14 cellular contexts compared by ENCODE assay signal in genomic region chr12:122506393-122506938, GRCh38. TPM values are rescaled to one million over a fixed set of nuclear protein-coding genes. Genes with fewer than 3 reads are reported as not detected.
DNase-seq lines count a peak whose midpoint lies in the region; ATAC-seq and TF ChIP-seq lines count a peak whose summit lies in the region.
"Had no signal": no experiment of that assay in that cellular context is flagged by ENCODE, and none has a peak within 500 bp of the region (broad histone marks: within the 10 kb centered on the region; RNA-seq: fewer than 3 reads in every experiment).

No MANE protein-coding gene starts in this region.

- no peaks in the 10 kb centered on the region for H3K27me3 ChIP-seq in CD8-positive, alpha-beta T cell (ENCODE audit: insufficient read depth, low read length)
- H3K27me3 ChIP-seq in SJCRH30: no peaks in the 10 kb centered on the region

- no peak for DNase-seq in activated T-cell treated with anti-CD3 and anti-CD28 coated beads, Interleukin-2, amount 50 U/mL, for 72 hours
- DNase-seq in activated T-cell treated with anti-CD3 and anti-CD28 coated beads for 4 hours (no peak), endothelial cell (ENCODE audit: low spot score) (no peak), SJCRH30 (no peak), mesenteric fat pad (ENCODE audit: low spot score) (no peak)
- DNase-seq in activated CD8-positive, alpha-beta T cell treated with anti-CD3 and anti-CD28 coated beads, Interleukin-2, amount 10 ng/mL, durations not matched to agents 7 days and 5 days: no peak
- no peak for DNase-seq in CD8-positive, alpha-beta T cell
- DNase-seq: AML-193, Kasumi-1, NCI-H1930, NCI-H2171 treated with DMSO at 0.1 percent for 48 hours, NCI-H82 had no signal

- peak overlapping the region; percentile 10 for H3K27ac Mint-ChIP-seq in activated T-cell treated with anti-CD3 and anti-CD28 coated beads, Interleukin-2, amount 50 U/mL, for 72 hours
- peak overlapping the region; percentile 39 for H3K27ac Mint-ChIP-seq in activated CD8-positive, alpha-beta T cell treated with anti-CD3 and anti-CD28 coated beads, Interleukin-2, amount 10 ng/mL, durations not matched to agents 7 days and 5 days
- H3K27ac Mint-ChIP-seq in endothelial cell (ENCODE audit: unreplicated experiment): peak overlapping the region; percentile 59
- no peak overlapping the region for H3K27ac Mint-ChIP-seq in CD8-positive, alpha-beta T cell

- CTCF ChIA-PET in HEK293 (lab: Yijun Ruan, JAX): no interaction called here
- CTCF ChIA-PET in activated CD8-positive, alpha-beta T cell treated with anti-CD3 and anti-CD28 coated beads, Interleukin-2, amount 10 ng/mL, durations not matched to agents 7 days and 5 days (lab: Charles Lee): interaction anchor here (1.5 kb wide), 1 partner anchor 106 kb away, joined by 8 read pairs; no protein-coding TSS in a partner anchor
- CTCF ChIA-PET in CD8-positive, alpha-beta T cell (lab: Charles Lee): interaction anchor here (1.4 to 1.7 kb wide), 2 partner anchors 15 to 106 kb away, joined by 3 read pairs; no protein-coding TSS in a partner anchor

- no peaks in the 10 kb centered on the region for H3K9me3 Mint-ChIP-seq in activated T-cell treated with anti-CD3 and anti-CD28 coated beads, Interleukin-2, amount 50 U/mL, for 72 hours
- no peaks in the 10 kb centered on the region for H3K9me3 Mint-ChIP-seq in activated CD8-positive, alpha-beta T cell treated with anti-CD3 and anti-CD28 coated beads, Interleukin-2, amount 10 ng/mL, durations not matched to agents 7 days and 5 days (ENCODE audit: insufficient read depth)
- no peaks in the 10 kb centered on the region for H3K9me3 Mint-ChIP-seq in endothelial cell (ENCODE audit: unreplicated experiment)
- no peaks in the 10 kb centered on the region for H3K9me3 Mint-ChIP-seq in CD8-positive, alpha-beta T cell

- H3K4me3 ChIP-seq in HEK293 (ENCODE audit: low read depth, low read length) (no peak overlapping the region), SJCRH30 (no peak overlapping the region)
- no peak overlapping the region for H3K4me3 ChIP-seq in CD8-positive, alpha-beta T cell (ENCODE audit: low read depth, low read length)

- no peak overlapping the region for H3K27ac ChIP-seq in HEK293 (ENCODE audit: extremely low read depth, low read depth, low read length)
- no peak overlapping the region for H3K27ac ChIP-seq in CD8-positive, alpha-beta T cell (ENCODE audit: low read depth, low read length)
- no peak overlapping the region for H3K27ac ChIP-seq in SJCRH30

- H3K36me3 ChIP-seq in HEK293 (ENCODE audit: control insufficient read depth in 2 of 2, insufficient read depth in 1 of 2, low read length in 2 of 2) (peaks cover 72 to 81% of the 10 kb centered on the region in 2 experiments), SJCRH30 (peaks cover 82% of the 10 kb centered on the region)
- peaks cover 61% of the 10 kb centered on the region for H3K36me3 ChIP-seq in CD8-positive, alpha-beta T cell (ENCODE audit: insufficient read depth, low read length)

- peaks cover 9 to 51% of the 10 kb centered on the region in 2 donors for H3K36me3 Mint-ChIP-seq in activated T-cell treated with anti-CD3 and anti-CD28 coated beads, Interleukin-2, amount 50 U/mL, for 72 hours (ENCODE audit: insufficient read depth in 2 of 2)
- H3K36me3 Mint-ChIP-seq in activated CD8-positive, alpha-beta T cell treated with anti-CD3 and anti-CD28 coated beads, Interleukin-2, amount 10 ng/mL, durations not matched to agents 7 days and 5 days (ENCODE audit: low read depth): peaks cover 79% of the 10 kb centered on the region
- H3K36me3 Mint-ChIP-seq in endothelial cell (ENCODE audit: low read depth, unreplicated experiment): peaks cover 38% of the 10 kb centered on the region
- peaks cover 81% of the 10 kb centered on the region for H3K36me3 Mint-ChIP-seq in CD8-positive, alpha-beta T cell

- intact Hi-C loops in CD8-positive, alpha-beta T cell (cut with DNase I, micrococcal nuclease): loop anchor here in 1 of 2 experiments (10.0 kb wide), 1 partner anchor 948 kb away; the partner anchor contains the start of gene SNRNP35

- H3K9me3 ChIP-seq in HEK293 (ENCODE audit: control insufficient read depth, insufficient read depth, low read depth, low read length) (no peaks in the 10 kb centered on the region), SJCRH30 (replicated peaks) (no peaks in the 10 kb centered on the region)
- H3K9me3 ChIP-seq in CD8-positive, alpha-beta T cell (ENCODE audit: low read length): no peaks in the 10 kb centered on the region

- H3K27me3 Mint-ChIP-seq in activated T-cell treated with anti-CD3 and anti-CD28 coated beads, Interleukin-2, amount 50 U/mL, for 72 hours (ENCODE audit: low read depth): no peaks in the 10 kb centered on the region
- no peaks in the 10 kb centered on the region for H3K27me3 Mint-ChIP-seq in activated CD8-positive, alpha-beta T cell treated with anti-CD3 and anti-CD28 coated beads, Interleukin-2, amount 10 ng/mL, durations not matched to agents 7 days and 5 days (ENCODE audit: low read depth)
- H3K27me3 Mint-ChIP-seq in endothelial cell (ENCODE audit: unreplicated experiment): peaks cover 2% of the 10 kb centered on the region
- no peaks in the 10 kb centered on the region for H3K27me3 Mint-ChIP-seq in CD8-positive, alpha-beta T cell (ENCODE audit: low read depth)

- no peak overlapping the region for H3K4me3 Mint-ChIP-seq in activated T-cell treated with anti-CD3 and anti-CD28 coated beads, Interleukin-2, amount 50 U/mL, for 72 hours
- no peak overlapping the region for H3K4me3 Mint-ChIP-seq in activated CD8-positive, alpha-beta T cell treated with anti-CD3 and anti-CD28 coated beads, Interleukin-2, amount 10 ng/mL, durations not matched to agents 7 days and 5 days
- H3K4me3 Mint-ChIP-seq in endothelial cell (ENCODE audit: unreplicated experiment): peak overlapping the region; percentile 48
- no peak overlapping the region for H3K4me3 Mint-ChIP-seq in CD8-positive, alpha-beta T cell

- ATAC-seq in activated T-cell treated with anti-CD3 and anti-CD28 coated beads, Interleukin-2, amount 50 U/mL, for 72 hours (replicated peaks in 1 of 2): no peak
- no peak for ATAC-seq in activated CD8-positive, alpha-beta T cell treated with anti-CD3 and anti-CD28 coated beads, Interleukin-2, amount 10 ng/mL, durations not matched to agents 7 days and 5 days
- no peak for ATAC-seq in CD8-positive, alpha-beta T cell
- ATAC-seq: Right ventricle myocardium inferior had no signal

- TF ChIP-seq CTCF in HEK293 (tag by site-specific recombination; IDR thresholded peaks at IDR 0.05) (no peak), endothelial cell (IDR thresholded peaks at IDR 0.05; ENCODE audit: unreplicated experiment) (no peak)
- TF ChIP-seq CTCF in CD8-positive, alpha-beta T cell (IDR thresholded peaks at IDR 0.05): no peak

- peaks cover 14% of the 10 kb centered on the region for H3K4me1 Mint-ChIP-seq in activated T-cell treated with anti-CD3 and anti-CD28 coated beads, Interleukin-2, amount 50 U/mL, for 72 hours (ENCODE audit: low read depth)
- H3K4me1 Mint-ChIP-seq in activated CD8-positive, alpha-beta T cell treated with anti-CD3 and anti-CD28 coated beads, Interleukin-2, amount 10 ng/mL, durations not matched to agents 7 days and 5 days (ENCODE audit: low read depth): peaks cover 11% of the 10 kb centered on the region
- peaks cover 5% of the 10 kb centered on the region for H3K4me1 Mint-ChIP-seq in endothelial cell (ENCODE audit: unreplicated experiment)
- H3K4me1 Mint-ChIP-seq in CD8-positive, alpha-beta T cell (ENCODE audit: low read depth): peaks cover 8% of the 10 kb centered on the region

- H3K4me1 ChIP-seq in HEK293 (ENCODE audit: control insufficient read depth, insufficient read depth, low read length) (no peaks in the 10 kb centered on the region), SJCRH30 (no peaks in the 10 kb centered on the region)
- H3K4me1 ChIP-seq in CD8-positive, alpha-beta T cell (ENCODE audit: insufficient read depth, low read length): peaks cover 3% of the 10 kb centered on the region

- POLR2A ChIA-PET in HEK293 (lab: Yijun Ruan, JAX): no interaction called here
- POLR2A ChIA-PET in activated CD8-positive, alpha-beta T cell treated with anti-CD3 and anti-CD28 coated beads, Interleukin-2, amount 10 ng/mL, durations not matched to agents 7 days and 5 days (lab: Charles Lee): interaction anchor here (1.8 kb wide), 1 partner anchor 20 kb away, joined by 11 read pairs; the partner anchor contains the start of genes KNTC1 and RSRC2
- POLR2A ChIA-PET in CD8-positive, alpha-beta T cell (lab: Charles Lee): no interaction called here

RNA-seq across cellular contexts. Expression of gene ZCCHC8, which starts 5.7 kb away (rescaled TPM):
- total RNA-seq in activated T-cell treated with anti-CD3 and anti-CD28 coated beads, Interleukin-2, amount 50 U/mL, for 72 hours: 10 to 100 TPM; 50.7 to 53.9 TPM
- total RNA-seq in activated CD8-positive, alpha-beta T cell treated with anti-CD3 and anti-CD28 coated beads, Interleukin-2, amount 10 ng/mL, durations not matched to agents 7 days and 5 days: 10 to 100 TPM; 41.3 to 45.3 TPM
- total RNA-seq in endothelial cell (ENCODE audit: unreplicated experiment) (18.6 TPM), mesenteric fat pad (14.9 TPM)
- total RNA-seq in CD8-positive, alpha-beta T cell: 10 to 100 TPM; 53.4 to 55.6 TPM
- 20.3 and 25.2 TPM in 2 replicates for total RNA-seq in SJCRH30 (2014; rRNA removed; shearing (Covaris generic))

RNA-seq across cellular contexts. Expression of gene RSRC2, which starts 20.3 kb away (rescaled TPM):
- 100 to 1,000 TPM in 1 of 2 donors, 10 to 100 TPM in 1; 98.0 to 108 TPM for total RNA-seq in activated T-cell treated with anti-CD3 and anti-CD28 coated beads, Interleukin-2, amount 50 U/mL, for 72 hours
- 100 to 1,000 TPM in 1 of 2 experiments, 10 to 100 TPM in 1; 96.1 to 106 TPM for total RNA-seq in activated CD8-positive, alpha-beta T cell treated with anti-CD3 and anti-CD28 coated beads, Interleukin-2, amount 10 ng/mL, durations not matched to agents 7 days and 5 days
- total RNA-seq in endothelial cell (ENCODE audit: unreplicated experiment) (75.2 TPM), mesenteric fat pad (55.2 TPM)
- total RNA-seq in CD8-positive, alpha-beta T cell: 100 to 1,000 TPM; 325 to 333 TPM
- 66.3 and 88.0 TPM in 2 replicates for total RNA-seq in SJCRH30 (2014; rRNA removed; shearing (Covaris generic))

RNA-seq across cellular contexts. Expression of gene KNTC1, which starts 20.6 kb away (rescaled TPM):
- total RNA-seq in activated T-cell treated with anti-CD3 and anti-CD28 coated beads, Interleukin-2, amount 50 U/mL, for 72 hours: 100 to 1,000 TPM; 154 to 186 TPM
- 100 to 1,000 TPM; 139 to 147 TPM for total RNA-seq in activated CD8-positive, alpha-beta T cell treated with anti-CD3 and anti-CD28 coated beads, Interleukin-2, amount 10 ng/mL, durations not matched to agents 7 days and 5 days
- total RNA-seq in endothelial cell (ENCODE audit: unreplicated experiment) (32.6 TPM), mesenteric fat pad (8.5 TPM)
- total RNA-seq in CD8-positive, alpha-beta T cell: 10 to 100 TPM; 14.1 to 15.1 TPM
- total RNA-seq in SJCRH30 (2014; rRNA removed; shearing (Covaris generic)): 63.3 and 75.4 TPM in 2 replicates
